ENCODE assay signal across 9 cellular contexts in genomic region chr20:64065973-64066341, GRCh38. TPM values are rescaled to one million over a fixed set of nuclear protein-coding genes. Genes with fewer than 3 reads are reported as not detected.
DNase-seq lines count a peak whose midpoint lies in the region; ATAC-seq, FAIRE-seq and TF ChIP-seq lines count a peak whose summit lies in the region.
"Had no signal": no experiment of that assay in that cellular context is flagged by ENCODE, and none has a peak within 500 bp of the region (broad histone marks: within the 10 kb centered on the region; RNA-seq: fewer than 3 reads in every experiment).

No MANE protein-coding gene starts in this region.

- peaks cover 0 to 2% (median 0%) of the 10 kb centered on the region in 3 donors for H3K36me3 Mint-ChIP-seq in CD8-positive, alpha-beta memory T cell

- 4% methylated on average over 5 of the region's 5 CpGs for WGBS in GM12878 (ENCODE audit: insufficient coverage, insufficient replicate concordance, low lambda C conversion rate, missing lambda C conversion rate)

- BruUV-seq in PC-3 (replicated peaks; lab: Mats Ljungman, UMichigan) = no TSS peak
- no TSS peak for BruUV-seq in GM12878 (replicated peaks; lab: Mats Ljungman, UMichigan)

- H3K36me3 ChIP-seq in CD8-positive, alpha-beta memory T cell (ENCODE audit: insufficient read depth, low read length) = no peaks in the 10 kb centered on the region
- no peaks in the 10 kb centered on the region for H3K36me3 ChIP-seq in PC-3 (ENCODE audit: low read depth, low read length)
- no peaks in the 10 kb centered on the region for H3K36me3 ChIP-seq in GM12878 (ENCODE audit: control insufficient read depth in 2 of 2, insufficient read depth in 2 of 2, low read length in 1 of 2)

- H4K20me1 ChIP-seq in PC-3 (ENCODE audit: low read length) (no peaks in the 10 kb centered on the region), GM12878 (ENCODE audit: control insufficient read depth, insufficient read depth) (no peaks in the 10 kb centered on the region)

- TF ChIP-seq POLR2A in GM12878 (IDR thresholded peaks at IDR 0.05; ENCODE audit: low read depth, low read length) = no peak

- H3K4me2 ChIP-seq in PC-3 (ENCODE audit: low read length) (peak overlapping the region; percentile 37), GM12878 (ENCODE audit: control insufficient read depth, insufficient read depth) (peak overlapping the region; percentile 68)

- no peak overlapping the region for H3K4me3 ChIP-seq in CD8-positive, alpha-beta memory T cell (ENCODE audit: low read length)
- H3K4me3 ChIP-seq in PC-3 (ENCODE audit: low read length) = no peak overlapping the region
- H3K4me3 ChIP-seq in GM12878 = no peak overlapping the region
- H3K4me3 ChIP-seq: lung had no signal

- peak; percentile 24 to 68 (median 46) for DNase-seq in CD8-positive, alpha-beta memory T cell
- DNase-seq in PC-3 = peak; percentile 82
- peak; percentile 79 for DNase-seq in GM12878 (ENCODE audit: low read depth, low spot score)
- peak; percentile 42 to 49 for DNase-seq in stimulated activated CD4-positive, alpha-beta T cell treated with anti-CD3 and anti-CD28 coated beads, Interleukin-2, amount 100 ng/mL, for 48 hours
- DNase-seq in frontal cortex (ENCODE audit: low spot score in 2 of 2) = no peak
- no peak for DNase-seq in DMS53 (lab: John Stamatoyannopoulos, UW)

- H3K4me1 ChIP-seq in CD8-positive, alpha-beta memory T cell (ENCODE audit: insufficient read depth, low read length) = peaks cover 50% of the 10 kb centered on the region
- H3K4me1 ChIP-seq in PC-3 (ENCODE audit: insufficient read depth, low read length) = peaks cover 36% of the 10 kb centered on the region
- H3K4me1 ChIP-seq in GM12878 (ENCODE audit: control insufficient read depth, insufficient read depth, low read length) = peaks cover 32% of the 10 kb centered on the region

- peak overlapping the region; percentile 26; the same call in 1 of the 2 replicates for H3K9ac ChIP-seq in PC-3 (ENCODE audit: low read length)
- H3K9ac ChIP-seq in GM12878 (ENCODE audit: control insufficient read depth, insufficient read depth, low read length) = no peak overlapping the region

- H3K27me3 Mint-ChIP-seq in CD8-positive, alpha-beta memory T cell = no peaks in the 10 kb centered on the region

- no peak for TF ChIP-seq RAD21 in GM12878 (IDR thresholded peaks at IDR 0.05; ENCODE audit: insufficient read depth, low read depth, low read length)

- no peaks in the 10 kb centered on the region for H3K9me2 ChIP-seq in PC-3 (replicated peaks; ENCODE audit: low read length)

- no peaks in the 10 kb centered on the region for H3K27me3 ChIP-seq in CD8-positive, alpha-beta memory T cell (ENCODE audit: insufficient read depth, low read length, poor library complexity, severe bottlenecking)
- H3K27me3 ChIP-seq in PC-3 (ENCODE audit: low read length) (no peaks in the 10 kb centered on the region), GM12878 (replicated peaks in 1 of 2; ENCODE audit: control insufficient read depth in 2 of 2, insufficient read depth in 2 of 2, low read length in 1 of 2) (no peaks in the 10 kb centered on the region)

- peak; percentile 95 for FAIRE-seq in GM12878 (lab: Jason Lieb, UNC)
- FAIRE-seq in frontal cortex (lab: Jason Lieb, UNC) = no peak

- RAD21 ChIA-PET in GM12878 (lab: Charles Lee; ENCODE audit: unreplicated experiment) = interaction anchor here (1.0 to 1.6 kb wide), 3 partner anchors 10 to 28 kb away, joined by 3 to 4 read pairs (median 4); partner anchors contain the start of genes OPRL1 and RGS19

- no peaks in the 10 kb centered on the region for H3K9me3 Mint-ChIP-seq in CD8-positive, alpha-beta memory T cell

- intact Hi-C loops in PC-3 (cut with micrococcal nuclease) (no loop called here), GM12878 (cut with micrococcal nuclease; ENCODE audit: unreplicated experiment) (no loop called here)

- H2AFZ ChIP-seq in PC-3 (ENCODE audit: low read length) = no peak overlapping the region
- H2AFZ ChIP-seq in GM12878 (ENCODE audit: control insufficient read depth, low read depth, low read length) = no peak overlapping the region

- SMC1A ChIA-PET in GM12878 (lab: Charles Lee; ENCODE audit: uncharacterized antibody, unreplicated experiment) = interaction anchor here (0.6 to 2.0 kb wide), 4 partner anchors 11 to 86 kb away, joined by 3 to 10 read pairs (median 4); partner anchors contain the start of gene SAMD10

- in situ Hi-C loops in GM12878 (cut with MboI) = no loop called here

- TF ChIP-seq CTCF in PC-3 (conservative IDR thresholded peaks at IDR 0.05; ENCODE audit: low read depth, low read length) (no peak), GM12878 (IDR thresholded peaks at IDR 0.05 in 2 of 3, conservative IDR thresholded peaks at IDR 0.05 in 1 of 3; ENCODE audit: control insufficient read depth in 2 of 3, extremely low read depth in 1 of 3, insufficient read depth in 1 of 3, low read depth in 3 of 3, low read length in 3 of 3) (no peak)

- H3K79me2 ChIP-seq in PC-3 (ENCODE audit: low read length) (peaks cover 10% of the 10 kb centered on the region), GM12878 (ENCODE audit: control insufficient read depth, insufficient read depth, low read length) (no peaks in the 10 kb centered on the region)

- CTCF ChIA-PET in CD8-positive, alpha-beta memory T cell (lab: Charles Lee) = interaction anchor here (1.3 to 2.7 kb wide), 2 partner anchors 15 to 28 kb away, joined by 4 to 10 read pairs; no protein-coding TSS in a partner anchor
- CTCF ChIA-PET in PC-3 (lab: Charles Lee) (no interaction called here), GM12878 (lab: Yijun Ruan, JAX) (interaction anchor here (1.0 to 2.4 kb wide), 5 partner anchors 9 to 85 kb away, joined by 3 to 19 read pairs (median 5); partner anchors contain the start of genes OPRL1, PRPF6 and RGS19)

- H3K9me3 ChIP-seq in CD8-positive, alpha-beta memory T cell (ENCODE audit: low read length) = no peaks in the 10 kb centered on the region
- H3K9me3 ChIP-seq in PC-3 (ENCODE audit: low read length) (no peaks in the 10 kb centered on the region), GM12878 (replicated peaks; ENCODE audit: control insufficient read depth, insufficient read depth, low read length) (no peaks in the 10 kb centered on the region)

- TF ChIP-seq EP300 in GM12878 (IDR thresholded peaks at IDR 0.05; ENCODE audit: borderline replicate concordance in 1 of 2, control insufficient read depth in 1 of 2, low read depth in 2 of 2, low read length in 2 of 2) = no peak

- H3K4me1 Mint-ChIP-seq in CD8-positive, alpha-beta memory T cell = peaks cover 21 to 50% (median 24%) of the 10 kb centered on the region in 3 donors

- peak overlapping the region; percentile 53 to 80 (median 64) for H3K4me3 Mint-ChIP-seq in CD8-positive, alpha-beta memory T cell

- H3K27ac Mint-ChIP-seq in CD8-positive, alpha-beta memory T cell = peak overlapping the region; percentile 34 to 90 (median 80)

- no peaks in the 10 kb centered on the region for H3F3A ChIP-seq in PC-3 (ENCODE audit: low read length, unreplicated experiment)

- H3K27ac ChIP-seq in CD8-positive, alpha-beta memory T cell (ENCODE audit: low read depth, low read length) = no peak overlapping the region
- H3K27ac ChIP-seq in PC-3 (ENCODE audit: low read length) (peak overlapping the region; percentile 58), GM12878 (ENCODE audit: control insufficient read depth, insufficient read depth) (0 out of 2 replicates have a peak overlapping the region, but pooled peaks have one; percentile 10)

- POLR2A ChIA-PET in CD8-positive, alpha-beta memory T cell (lab: Charles Lee) = interaction anchor here (1.3 kb wide), 1 partner anchor 17 kb away, joined by 4 read pairs; no protein-coding TSS in a partner anchor
- POLR2A ChIA-PET in PC-3 (lab: Charles Lee; ENCODE audit: unreplicated experiment) = no interaction called here
- POLR2A ChIA-PET in GM12878 (lab: Charles Lee) = interaction anchor here (0.5 to 3.0 kb wide), 5 partner anchors 11 to 338 kb away, joined by 3 to 10 read pairs (median 4); partner anchors contain the start of genes OPRL1 and RGS19

- peak; percentile 61 for ATAC-seq in GM21447 (IDR thresholded peaks at IDR 0.05; ENCODE audit: unreplicated experiment)
- ATAC-seq in PC-3 = peak; percentile 5
- peak; percentile 85 for ATAC-seq in GM12878
- no peak for ATAC-seq in GM18519 (IDR thresholded peaks at IDR 0.05; ENCODE audit: low FRiP score, unreplicated experiment)

RNA-seq across cellular contexts. Expression of gene TCEA2, which starts 3.0 kb away (rescaled TPM):
- total RNA-seq in CD8-positive, alpha-beta memory T cell = 10 to 100 TPM; 24.2 to 24.5 TPM
- 30.9 TPM for polyA plus RNA-seq in CD8-positive, alpha-beta memory T cell
- total RNA-seq in PC-3 (2014; rRNA removed) = 19.1 and 23.4 TPM in 2 replicates
- 10.1 and 12.7 TPM in 2 replicates for total RNA-seq in GM12878 (2013; cell fraction: nucleolus; rRNA removed)
- total RNA-seq in GM12878 (2014; rRNA removed) = 13.4 and 17.2 TPM in 2 replicates
- total RNA-seq in GM12878 (2014; rRNA removed; fragmentation: Illumina TruSeq; extraction: Trizol) = 8.8 and 9.3 TPM in 2 replicates
- 38.0 and 42.5 TPM in 2 replicates for total RNA-seq in GM12878 (2021)
- polyA plus RNA-seq in GM12878 (2011; ENCODE audit: low read depth) = 23.0 TPM
- polyA plus RNA-seq in GM12878 (2011; rRNA removed) = 11.4 and 13.2 TPM in 2 replicates
- polyA plus RNA-seq in GM12878 (2011; cell fraction: cytosol; rRNA removed) = 25.9 and 26.5 TPM in 2 replicates
- polyA plus RNA-seq in GM12878 (2011; cell fraction: nucleus; rRNA removed) = 84.3 and 88.7 TPM in 2 replicates
- polyA plus RNA-seq in GM12878 (2012) = 27.4 and 30.3 TPM in 2 replicates
- polyA plus RNA-seq in GM12878 (2014; fragmentation: Illumina TruSeq; extraction: Trizol) = 2.8 and 10.8 TPM in 2 replicates
- 10 to 100 TPM in 1 of 2 experiments, 1 to 10 TPM in 1; 3.4 to 12.3 TPM for polyA plus RNA-seq in GM12878 (2014; fragmentation: Nextera tagmentation; extraction: Ambion mirVana)
- polyA plus RNA-seq in GM12878 (2014; rRNA removed) = 17.8 and 26.0 TPM in 2 replicates
- 10 to 100 TPM; 21.2 to 22.0 TPM for polyA plus RNA-seq in GM12878 (2016; fragmentation: Nextera tagmentation; extraction: Ambion mirVana)
- polyA minus RNA-seq in GM12878 (2011; rRNA and poly(A)+ RNA removed) = 7.1 and 14.5 TPM in 2 replicates
- 6.0 and 6.2 TPM in 2 replicates for polyA minus RNA-seq in GM12878 (2011; cell fraction: cytosol; rRNA and poly(A)+ RNA removed)
- polyA minus RNA-seq in GM12878 (2011; cell fraction: nucleus; rRNA and poly(A)+ RNA removed) = 15.2 and 18.4 TPM in 2 replicates
- 36.7 TPM for total RNA-seq in frontal cortex

RNA-seq across cellular contexts. Expression of gene RGS19, which starts 13.4 kb away (rescaled TPM):
- total RNA-seq in CD8-positive, alpha-beta memory T cell = 10 to 100 TPM; 35.3 to 36.9 TPM
- 120 TPM for polyA plus RNA-seq in CD8-positive, alpha-beta memory T cell
- 43.2 and 54.3 TPM in 2 replicates for total RNA-seq in PC-3 (2014; rRNA removed)
- total RNA-seq in GM12878 (2013; cell fraction: nucleolus; rRNA removed) = 36.2 and 39.2 TPM in 2 replicates
- total RNA-seq in GM12878 (2014; rRNA removed) = 56.0 and 62.4 TPM in 2 replicates
- 15.2 and 15.3 TPM in 2 replicates for total RNA-seq in GM12878 (2014; rRNA removed; fragmentation: Illumina TruSeq; extraction: Trizol)
- 47.1 and 51.0 TPM in 2 replicates for total RNA-seq in GM12878 (2021)
- 7.5 TPM for polyA plus RNA-seq in GM12878 (2011; ENCODE audit: low read depth)
- polyA plus RNA-seq in GM12878 (2011; rRNA removed) = 22.6 and 34.7 TPM in 2 replicates
- 51.6 and 94.5 TPM in 2 replicates for polyA plus RNA-seq in GM12878 (2011; cell fraction: cytosol; rRNA removed)
- polyA plus RNA-seq in GM12878 (2011; cell fraction: nucleus; rRNA removed) = 56.1 and 57.8 TPM in 2 replicates
- polyA plus RNA-seq in GM12878 (2012) = 39.7 and 39.8 TPM in 2 replicates
- polyA plus RNA-seq in GM12878 (2014; fragmentation: Illumina TruSeq; extraction: Trizol) = 4.7 and 9.6 TPM in 2 replicates
- 1 to 10 TPM in 1 of 2 experiments, under 1 TPM in 1; 0.82 to 3.3 TPM for polyA plus RNA-seq in GM12878 (2014; fragmentation: Nextera tagmentation; extraction: Ambion mirVana)
- 61.4 and 64.3 TPM in 2 replicates for polyA plus RNA-seq in GM12878 (2014; rRNA removed)
- polyA plus RNA-seq in GM12878 (2016; fragmentation: Nextera tagmentation; extraction: Ambion mirVana) = 10 to 100 TPM; 45.0 to 53.5 TPM
- polyA minus RNA-seq in GM12878 (2011; rRNA and poly(A)+ RNA removed) = 21.4 and 38.2 TPM in 2 replicates
- polyA minus RNA-seq in GM12878 (2011; cell fraction: cytosol; rRNA and poly(A)+ RNA removed) = 21.9 and 23.7 TPM in 2 replicates
- 14.7 and 21.8 TPM in 2 replicates for polyA minus RNA-seq in GM12878 (2011; cell fraction: nucleus; rRNA and poly(A)+ RNA removed)
- 7.7 TPM for total RNA-seq in frontal cortex

RNA-seq across cellular contexts. Expression of gene OPRL1, which starts 13.9 kb away (rescaled TPM):
- under 1 TPM; 0.38 to 0.44 TPM for total RNA-seq in CD8-positive, alpha-beta memory T cell
- 0.49 TPM for polyA plus RNA-seq in CD8-positive, alpha-beta memory T cell
- total RNA-seq in PC-3 (2014; rRNA removed) = 5.6 and 7.4 TPM in 2 replicates
- total RNA-seq in GM12878 (2013; cell fraction: nucleolus; rRNA removed) = 0.69 and 0.71 TPM in 2 replicates
- total RNA-seq in GM12878 (2014; rRNA removed) = 0.34 and 0.38 TPM in 2 replicates
- total RNA-seq in GM12878 (2014; rRNA removed; fragmentation: Illumina TruSeq; extraction: Trizol) = 0.09 and 0.14 TPM in 2 replicates
- 0.41 and 0.51 TPM in 2 replicates for total RNA-seq in GM12878 (2021)
- polyA plus RNA-seq in GM12878 (2011; ENCODE audit: low read depth) = 0.29 TPM
- 0.14 and 0.38 TPM in 2 replicates for polyA plus RNA-seq in GM12878 (2011; rRNA removed)
- polyA plus RNA-seq in GM12878 (2011; cell fraction: cytosol; rRNA removed) = 0.42 and 0.48 TPM in 2 replicates
- polyA plus RNA-seq in GM12878 (2011; cell fraction: nucleus; rRNA removed) = 0.97 and 1.1 TPM in 2 replicates
- 0.58 and 0.86 TPM in 2 replicates for polyA plus RNA-seq in GM12878 (2012)
- polyA plus RNA-seq in GM12878 (2014; fragmentation: Illumina TruSeq; extraction: Trizol) = 0.15 TPM in 1 of 2 replicates, not detected in the other
- polyA plus RNA-seq in GM12878 (2014; fragmentation: Nextera tagmentation; extraction: Ambion mirVana) = under 1 TPM in 1 of 2 experiments, not detected in 1; 0.04 TPM
- 0.27 and 0.36 TPM in 2 replicates for polyA plus RNA-seq in GM12878 (2014; rRNA removed)
- under 1 TPM; 0.12 to 0.24 TPM for polyA plus RNA-seq in GM12878 (2016; fragmentation: Nextera tagmentation; extraction: Ambion mirVana)
- polyA minus RNA-seq in GM12878 (2011; rRNA and poly(A)+ RNA removed) = 0.37 and 0.88 TPM in 2 replicates
- polyA minus RNA-seq in GM12878 (2011; cell fraction: cytosol; rRNA and poly(A)+ RNA removed) = 0.31 TPM in 1 of 2 replicates, not detected in the other
- 0.19 and 0.24 TPM in 2 replicates for polyA minus RNA-seq in GM12878 (2011; cell fraction: nucleus; rRNA and poly(A)+ RNA removed)
- 13.5 TPM for total RNA-seq in frontal cortex

RNA-seq across cellular contexts. Expression of gene SOX18, which starts 16.5 kb away (rescaled TPM):
- not detected for total RNA-seq in CD8-positive, alpha-beta memory T cell
- polyA plus RNA-seq in CD8-positive, alpha-beta memory T cell = not detected
- total RNA-seq in PC-3 (2014; rRNA removed) (1.1 and 1.5 TPM in 2 replicates), GM12878 (2014; rRNA removed) (0.16 and 0.28 TPM in 2 replicates), GM12878 (2014; rRNA removed; fragmentation: Illumina TruSeq; extraction: Trizol) (0.09 TPM in 2 replicates), GM12878 (2021) (5.6 TPM in 2 replicates), frontal cortex (0.41 TPM)
- total RNA-seq in GM12878 (2013; cell fraction: nucleolus; rRNA removed) = 25.0 and 25.2 TPM in 2 replicates
- polyA plus RNA-seq in GM12878 (2011; ENCODE audit: low read depth) = 0.13 TPM
- polyA plus RNA-seq in GM12878 (2011; rRNA removed) (0.24 and 0.53 TPM in 2 replicates), GM12878 (2014; fragmentation: Illumina TruSeq; extraction: Trizol) (not detected in 2 replicates), GM12878 (2014; fragmentation: Nextera tagmentation; extraction: Ambion mirVana) (under 1 TPM; 0.05 TPM), GM12878 (2014; rRNA removed) (2.1 and 2.2 TPM in 2 replicates), GM12878 (2016; fragmentation: Nextera tagmentation; extraction: Ambion mirVana) (not detected)
- polyA plus RNA-seq in GM12878 (2011; cell fraction: cytosol; rRNA removed) = 1.7 and 2.7 TPM in 2 replicates
- polyA plus RNA-seq in GM12878 (2011; cell fraction: nucleus; rRNA removed) = 6.0 and 7.2 TPM in 2 replicates
- polyA plus RNA-seq in GM12878 (2012) = 1.3 and 2.5 TPM in 2 replicates
- 0.37 and 0.46 TPM in 2 replicates for polyA minus RNA-seq in GM12878 (2011; rRNA and poly(A)+ RNA removed)
- polyA minus RNA-seq in GM12878 (2011; cell fraction: cytosol; rRNA and poly(A)+ RNA removed) = 5.1 and 8.3 TPM in 2 replicates
- 1.6 and 3.3 TPM in 2 replicates for polyA minus RNA-seq in GM12878 (2011; cell fraction: nucleus; rRNA and poly(A)+ RNA removed)

RNA-seq across cellular contexts. Expression of gene LKAAEAR1, which starts 18.2 kb away (rescaled TPM):
- total RNA-seq in CD8-positive, alpha-beta memory T cell = under 1 TPM; 0.29 to 0.39 TPM
- 1.2 TPM for polyA plus RNA-seq in CD8-positive, alpha-beta memory T cell
- total RNA-seq in PC-3 (2014; rRNA removed) = 0.98 and 1.1 TPM in 2 replicates
- not detected in 2 replicates for total RNA-seq in GM12878 (2013; cell fraction: nucleolus; rRNA removed)
- total RNA-seq in GM12878 (2014; rRNA removed) = not detected in 2 replicates
- total RNA-seq in GM12878 (2014; rRNA removed; fragmentation: Illumina TruSeq; extraction: Trizol) = not detected in 2 replicates
- total RNA-seq in GM12878 (2021) = not detected in 2 replicates
- polyA plus RNA-seq in GM12878 (2011; ENCODE audit: low read depth) = not detected
- polyA plus RNA-seq in GM12878 (2011; rRNA removed) = not detected in 2 replicates
- polyA plus RNA-seq in GM12878 (2011; cell fraction: cytosol; rRNA removed) = not detected in 2 replicates
- not detected in 2 replicates for polyA plus RNA-seq in GM12878 (2011; cell fraction: nucleus; rRNA removed)
- not detected in 2 replicates for polyA plus RNA-seq in GM12878 (2012)
- not detected in 2 replicates for polyA plus RNA-seq in GM12878 (2014; fragmentation: Illumina TruSeq; extraction: Trizol)
- polyA plus RNA-seq in GM12878 (2014; fragmentation: Nextera tagmentation; extraction: Ambion mirVana) = not detected
- polyA plus RNA-seq in GM12878 (2014; rRNA removed) = not detected in 2 replicates
- polyA plus RNA-seq in GM12878 (2016; fragmentation: Nextera tagmentation; extraction: Ambion mirVana) = not detected
- polyA minus RNA-seq in GM12878 (2011; rRNA and poly(A)+ RNA removed) = not detected in 2 replicates
- not detected in 2 replicates for polyA minus RNA-seq in GM12878 (2011; cell fraction: cytosol; rRNA and poly(A)+ RNA removed)
- polyA minus RNA-seq in GM12878 (2011; cell fraction: nucleus; rRNA and poly(A)+ RNA removed) = not detected in 2 replicates
- 2.9 TPM for total RNA-seq in frontal cortex

Comparison
In these comparisons a context has a peak if more than half of its experiments do, and no peak if none do; other contexts are left out.
1. DNase-seq: peak in CD8-positive, alpha-beta memory T cell (5 of 5), PC-3 (single experiment), GM12878 (single experiment) and stimulated activated CD4-positive, alpha-beta T cell treated with anti-CD3 and anti-CD28 coated beads, Interleukin-2, amount 100 ng/mL, for 48 hours (2 of 2); none in frontal cortex (0 of 2) and DMS53 (single experiment).